In the genomic region with DNA sequence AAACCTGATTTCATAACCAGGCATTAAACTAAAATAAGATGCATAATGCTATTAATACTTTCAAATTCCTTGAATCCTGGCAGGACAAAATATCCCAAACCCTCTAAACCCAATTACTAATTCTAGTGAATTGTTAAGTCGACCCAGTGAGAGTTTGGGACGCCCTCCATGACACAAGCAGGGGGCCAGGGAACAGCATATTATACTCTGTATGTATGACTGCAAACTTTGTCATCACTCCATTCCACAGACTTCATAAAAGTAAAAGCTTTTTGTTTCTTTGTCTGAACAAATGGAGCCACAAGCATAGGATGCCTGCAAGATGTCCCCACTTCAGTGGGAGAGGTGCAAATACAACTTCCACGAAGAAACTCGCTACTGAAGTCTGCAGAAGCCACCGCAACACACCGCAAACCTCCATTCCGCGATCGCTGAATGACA, we compare ENCODE assay signal across 8 cellular contexts. TPM values are rescaled to one million over a fixed set of nuclear protein-coding genes. Genes with fewer than 3 reads are reported as not detected.
DNase-seq lines count a peak whose midpoint lies in the region.

No MANE protein-coding gene starts in this region.

- peak overlapping the region; percentile 87 for H3K4me3 ChIP-seq in iPS-20b (ENCODE audit: low read length)

- peak overlapping the region; percentile 85 for H3K9ac ChIP-seq in iPS-20b (ENCODE audit: low read depth, low read length)

- H3K9me3 ChIP-seq in iPS-20b (ENCODE audit: insufficient read depth, low read depth, low read length): no peaks in the 10 kb centered on the region

- H3K4me1 ChIP-seq in iPS-20b (ENCODE audit: insufficient read depth, low read length): peaks cover 24% of the 10 kb centered on the region; the same call in 1 of the 2 replicates

- H3K36me3 ChIP-seq in iPS-20b (ENCODE audit: insufficient read depth, low read depth, low read length): no peaks in the 10 kb centered on the region

- H3K27me3 ChIP-seq in iPS-20b (ENCODE audit: insufficient read depth, low read length): no peaks in the 10 kb centered on the region; the same call in 1 of the 2 replicates

- peak; percentile 74 for DNase-seq in activated CD4-positive, alpha-beta T cell treated with anti-CD3 and anti-CD28 coated beads for 48 hours
- no peak for DNase-seq in activated CD4-positive, alpha-beta T cell treated with anti-CD3 and anti-CD28 coated beads, Interleukin-2, amount 50 U/mL, for 4 hours
- DNase-seq in activated T-helper 9 cell treated with anti-CD3 and anti-CD28 coated beads, Interleukin-2, amount 50 U/mL, for 16 hours (ENCODE audit: low read depth): peak; percentile 41
- peak; percentile 29 to 59 for DNase-seq in stimulated activated CD8-positive, alpha-beta memory T cell treated with anti-CD3 and anti-CD28 coated beads, Interleukin-2, amount 100 ng/mL, for 48 hours (ENCODE audit: low read depth in 2 of 2)
- no peak for DNase-seq in NCI-H128 (lab: John Stamatoyannopoulos, UW; ENCODE audit: unreplicated experiment)
- no peak for DNase-seq in NCI-H1105 treated with DMSO at 0.1 percent for 48 hours (lab: John Stamatoyannopoulos, UW)
- DNase-seq in mesenteric fat pad (ENCODE audit: low spot score): no peak

- peak overlapping the region; percentile 46 for H3K27ac ChIP-seq in iPS-20b (ENCODE audit: low read length)

RNA-seq across cellular contexts. Expression of a gene that starts 1.2 kb away (rescaled TPM):
- total RNA-seq in mesenteric fat pad: 26.9 TPM

Comparison
In these comparisons a context has a peak if more than half of its experiments do, and no peak if none do; other contexts are left out.
1. DNase-seq: peak in activated CD4-positive, alpha-beta T cell treated with anti-CD3 and anti-CD28 coated beads for 48 hours (single experiment), activated T-helper 9 cell treated with anti-CD3 and anti-CD28 coated beads, Interleukin-2, amount 50 U/mL, for 16 hours (single experiment) and stimulated activated CD8-positive, alpha-beta memory T cell treated with anti-CD3 and anti-CD28 coated beads, Interleukin-2, amount 100 ng/mL, for 48 hours (2 of 2); none in activated CD4-positive, alpha-beta T cell treated with anti-CD3 and anti-CD28 coated beads, Interleukin-2, amount 50 U/mL, for 4 hours (0 of 2), NCI-H128 (single experiment), NCI-H1105 treated with DMSO at 0.1 percent for 48 hours (single experiment) and mesenteric fat pad (single experiment).